ENCODE assay signal across 22 cellular contexts in genomic region chr12:83156800-83157199, GRCh38.
DNase-seq lines count a peak whose midpoint lies in the region; ATAC-seq, FAIRE-seq and TF ChIP-seq lines count a peak whose summit lies in the region.
"Had no signal": no experiment of that assay in that cellular context is flagged by ENCODE, and none has a peak within 500 bp of the region (broad histone marks: within the 10 kb centered on the region; RNA-seq: fewer than 3 reads in every experiment).

No MANE protein-coding gene starts in this region.

- TF ChIP-seq RAD21 in H1 (IDR thresholded peaks at IDR 0.05 in 1 of 2, conservative IDR thresholded peaks at IDR 0.05 in 1 of 2; ENCODE audit: low read depth in 2 of 2, low read length in 2 of 2), result no peak

- H3K9me2 ChIP-seq in PC-9 (ENCODE audit: insufficient read depth), result no peaks in the 10 kb centered on the region

- POLR2A ChIA-PET in PC-9 (lab: Charles Lee; ENCODE audit: unreplicated experiment) (no interaction called here), H1 (lab: Charles Lee; ENCODE audit: partially characterized antibody) (no interaction called here)

- H3K27ac ChIP-seq in ACC112 (ENCODE audit: low read depth, low read length), result no peak overlapping the region
- H3K27ac ChIP-seq in PC-9, result no peak overlapping the region
- no peak overlapping the region for H3K27ac ChIP-seq in H1 (ENCODE audit: low read depth, low read length)
- H3K27ac ChIP-seq in suprapubic skin, result no peak overlapping the region
- H3K27ac ChIP-seq: C4-2B, KMS-11 had no signal

- ATAC-seq in HG03457 (IDR thresholded peaks at IDR 0.05; ENCODE audit: unreplicated experiment), result no peak
- ATAC-seq: HepG2, Right ventricle myocardium inferior had no signal

- H4K5ac ChIP-seq in H1 (ENCODE audit: insufficient read length, low read depth, low read length), result no peak overlapping the region

- no peak overlapping the region for H2BK5ac ChIP-seq in H1 (ENCODE audit: low read depth, low read length)

- no peak overlapping the region for H2BK12ac ChIP-seq in H1 (ENCODE audit: low read depth, low read length)

- peak; percentile 39 for DNase-seq in DMS53 (lab: John Stamatoyannopoulos, UW)
- no peak for DNase-seq in PC-9
- no peak for DNase-seq in H1 (ENCODE audit: low read depth in 1 of 2, low spot score in 2 of 2)
- no peak for DNase-seq in activated effector memory CD4-positive, alpha-beta T cell treated with Interleukin-2 at 50 U/mL for 16 hours
- no peak for DNase-seq in suprapubic skin (ENCODE audit: low spot score in 2 of 2)
- DNase-seq: AML-193, DMS 273 treated with DMSO at 0.1 percent for 48 hours, GOT3, NCI-H1417 treated with DMSO at 0.1 percent for 48 hours, NCI-H2081, NCI-H2227 treated with DMSO at 0.1 percent for 48 hours, NCI-H510A treated with DMSO at 0.1 percent for 48 hours, T-helper 2 cell had no signal

- H3K23ac ChIP-seq in H1 (ENCODE audit: insufficient read length), result peak overlapping the region; percentile 85

- TF ChIP-seq POLR2A in H1 (IDR thresholded peaks at IDR 0.05; ENCODE audit: control extremely low read depth in 1 of 2, low read depth in 2 of 2, low read length in 2 of 2) (no peak), suprapubic skin (IDR thresholded peaks at IDR 0.05) (no peak)

- no peaks in the 10 kb centered on the region for H3K9me3 ChIP-seq in PC-9 (ENCODE audit: insufficient read depth, low read depth)
- no peaks in the 10 kb centered on the region for H3K9me3 ChIP-seq in H1 (ENCODE audit: insufficient read depth in 2 of 2, low read depth in 1 of 2, low read length in 1 of 2)
- H3K9me3 ChIP-seq in suprapubic skin, result no peaks in the 10 kb centered on the region

- H3K9ac ChIP-seq in H1 (replicated peaks in 1 of 4; ENCODE audit: extremely low read depth in 1 of 4, low read depth in 3 of 4, low read length in 3 of 4), result no peak overlapping the region
- H3K9ac ChIP-seq: KMS-11 had no signal

- no peak overlapping the region for H3K14ac ChIP-seq in H1 (ENCODE audit: insufficient read length)

- H2AFZ ChIP-seq in ACC112 (ENCODE audit: low read length, unreplicated experiment), result no peak overlapping the region
- peak overlapping the region; percentile 54 for H2AFZ ChIP-seq in PC-9
- H2AFZ ChIP-seq in H1 (ENCODE audit: low read length), result no peak overlapping the region

- no peaks in the 10 kb centered on the region for H3K36me3 ChIP-seq in ACC112 (ENCODE audit: insufficient read depth, low read length)
- H3K36me3 ChIP-seq in PC-9 (ENCODE audit: low read depth), result no peaks in the 10 kb centered on the region
- no peaks in the 10 kb centered on the region for H3K36me3 ChIP-seq in H1 (ENCODE audit: control insufficient read depth in 2 of 4, insufficient read depth in 4 of 4, low read length in 3 of 4)
- no peaks in the 10 kb centered on the region for H3K36me3 ChIP-seq in suprapubic skin

- no peaks in the 10 kb centered on the region for H3F3A ChIP-seq in PC-9 (ENCODE audit: insufficient read depth, low read depth)

- H3K4me2 ChIP-seq in PC-9 (peak overlapping the region; percentile 28), H1 (ENCODE audit: insufficient read depth in 1 of 2, low read depth in 2 of 2, low read length in 2 of 2) (no peak overlapping the region)
- H3K4me2 ChIP-seq: KMS-11 had no signal

- 93% methylated on average over 5 of the region's 5 CpGs; no CpG with 5 or more reads in 1 of the 2 experiments for WGBS in H1 (ENCODE audit: extremely low coverage in 1 of 2, insufficient coverage in 1 of 2, insufficient read length in 1 of 2, insufficient replicate concordance in 2 of 2, low coverage in 1 of 2, low lambda C conversion rate in 2 of 2, missing lambda C conversion rate in 1 of 2), 2 experiments
- WGBS in suprapubic skin, result 84% methylated on average over 5 of the region's 5 CpGs

- no peak overlapping the region for H3K56ac ChIP-seq in H1 (replicated peaks; ENCODE audit: insufficient read length, low read depth, low read length)

- H4K20me1 ChIP-seq in PC-9 (ENCODE audit: insufficient read depth) (no peaks in the 10 kb centered on the region), H1 (replicated peaks in 1 of 2; ENCODE audit: control insufficient read depth in 1 of 2, insufficient read depth in 2 of 2, low read length in 2 of 2) (no peaks in the 10 kb centered on the region)

- no peak overlapping the region for H4K91ac ChIP-seq in H1 (replicated peaks; ENCODE audit: insufficient read length, low read length)

- CTCF ChIA-PET in PC-9 (lab: Charles Lee) (no interaction called here), H1 (lab: Charles Lee; ENCODE audit: partially characterized antibody) (interaction anchor here (1.3 kb wide), 1 partner anchor 10 kb away, joined by 3 read pairs; no protein-coding TSS in a partner anchor)

- H3K23me2 ChIP-seq in H1 (ENCODE audit: low read depth, low read length), result no peaks in the 10 kb centered on the region

- H2BK20ac ChIP-seq in H1 (ENCODE audit: low read length), result no peak overlapping the region

- H2BK120ac ChIP-seq in H1 (replicated peaks; ENCODE audit: low read depth, low read length), result no peak overlapping the region

- BruUV-seq in PC-9 (replicated peaks; lab: Mats Ljungman, UMichigan), result no TSS peak

- H3K79me2 ChIP-seq in ACC112 (ENCODE audit: control insufficient read depth, insufficient read depth, low read length, unreplicated experiment), result no peaks in the 10 kb centered on the region
- H3K79me2 ChIP-seq in PC-9 (ENCODE audit: low read depth), result no peaks in the 10 kb centered on the region
- H3K79me2 ChIP-seq in H1 (ENCODE audit: control insufficient read depth in 1 of 2, insufficient read depth in 2 of 2, low read length in 2 of 2), result no peaks in the 10 kb centered on the region

- no peak overlapping the region for H2AK5ac ChIP-seq in H1 (ENCODE audit: low read depth, low read length)

- H3K18ac ChIP-seq in H1 (ENCODE audit: extremely low read depth, low read length), result no peak overlapping the region

- no peak for FAIRE-seq in H1 (lab: Jason Lieb, UNC)
- FAIRE-seq: GM12891, GM18507, HepG2, RCC 7860 had no signal

- no peak overlapping the region for H4K8ac ChIP-seq in H1 (ENCODE audit: extremely low read depth, insufficient read depth, low read length)

- H3K27me3 ChIP-seq in ACC112 (ENCODE audit: insufficient read depth, low read length) (no peaks in the 10 kb centered on the region), PC-9 (ENCODE audit: insufficient read depth, low read depth) (no peaks in the 10 kb centered on the region), H1 (replicated peaks in 1 of 4; ENCODE audit: control insufficient read depth in 3 of 4, extremely low read depth in 1 of 4, insufficient read depth in 3 of 4, low read length in 3 of 4) (peaks cover 0 to 1% (median 0%) of the 10 kb centered on the region in 4 experiments; a peak in 1 of 7 replicates), suprapubic skin (no peaks in the 10 kb centered on the region)

- intact Hi-C loops in PC-9 (cut with micrococcal nuclease; ENCODE audit: unreplicated experiment), result no loop called here

- H3K79me1 ChIP-seq in H1 (ENCODE audit: low read depth, low read length), result no peaks in the 10 kb centered on the region

- TF ChIP-seq EP300 in H1 (IDR thresholded peaks at IDR 0.05; ENCODE audit: borderline replicate concordance in 1 of 2, low read depth in 2 of 2, low read length in 2 of 2) (no peak), suprapubic skin (IDR thresholded peaks at IDR 0.05) (no peak)

- peak overlapping the region; percentile 61 for H3K4me3 ChIP-seq in ACC112 (ENCODE audit: low read depth, low read length)
- no peak overlapping the region; the same call in 1 of the 2 replicates for H3K4me3 ChIP-seq in PC-9
- H3K4me3 ChIP-seq in H1 (ENCODE audit: extremely low read depth in 1 of 4, insufficient read depth in 2 of 4, low read depth in 3 of 4, low read length in 4 of 4), result no peak overlapping the region
- no peak overlapping the region for H3K4me3 ChIP-seq in suprapubic skin

- H3K4ac ChIP-seq in H1 (replicated peaks; ENCODE audit: insufficient read length, low read depth, low read length), result no peak overlapping the region

- TF ChIP-seq CTCF in PC-9 (conservative IDR thresholded peaks at IDR 0.05) (no peak), H1 (IDR thresholded peaks at IDR 0.05; ENCODE audit: control extremely low read depth in 1 of 3, insufficient read depth in 1 of 3, low read depth in 1 of 3, low read length in 3 of 3) (no peak), suprapubic skin (IDR thresholded peaks at IDR 0.05) (no peak)

- H2BK15ac ChIP-seq in H1 (ENCODE audit: low read length), result no peak overlapping the region

- no peaks in the 10 kb centered on the region for H3K4me1 ChIP-seq in ACC112 (ENCODE audit: control insufficient read depth, insufficient read depth, low read length, unreplicated experiment)
- H3K4me1 ChIP-seq in PC-9 (replicated peaks; ENCODE audit: insufficient read depth), result no peaks in the 10 kb centered on the region
- peaks cover 0 to 6% (median 0%) of the 10 kb centered on the region in 4 experiments; a peak in 2 of 7 replicates for H3K4me1 ChIP-seq in H1 (replicated peaks in 1 of 4; ENCODE audit: control insufficient read depth in 3 of 4, insufficient read depth in 4 of 4, low read length in 3 of 4)
- no peaks in the 10 kb centered on the region for H3K4me1 ChIP-seq in suprapubic skin

TF ChIP-seq in H1, 55 proteins besides CTCF, POLR2A, EP300 and RAD21:
- no peak for TF ChIP-seq GTF2F1 (IDR thresholded peaks at IDR 0.05; ENCODE audit: borderline replicate concordance, low read depth, low read length)
